10 cellular contexts compared by ENCODE assay signal in the genomic region with DNA sequence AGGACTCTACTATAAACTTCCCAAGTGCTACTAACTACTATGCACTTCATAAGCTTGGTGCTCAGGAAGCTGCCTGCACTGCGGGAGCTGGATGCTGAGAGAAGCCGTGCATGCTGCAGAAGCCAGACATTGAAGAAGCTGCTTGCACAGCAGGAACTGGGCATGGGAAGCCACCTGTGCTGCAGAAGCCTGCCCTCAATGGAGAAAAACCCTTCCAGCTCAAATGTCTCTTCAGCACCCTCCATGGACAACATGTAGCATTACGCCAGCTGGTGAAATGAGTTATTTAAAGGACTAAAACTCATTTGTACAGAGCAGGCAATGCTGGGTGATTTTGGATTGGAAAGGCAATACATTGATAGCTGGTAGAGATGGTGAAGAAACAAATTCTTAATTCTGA.
A peak's percentile ranks its signal among the peaks of the same experiment; 100 is the strongest.
DNase-seq lines count a peak whose midpoint lies in the region; ATAC-seq and TF ChIP-seq lines count a peak whose summit lies in the region.
"Had no signal": no experiment of that assay in that cellular context is flagged by ENCODE, and none has a peak within 500 bp of the region (broad histone marks: within the 10 kb centered on the region; RNA-seq: fewer than 3 reads in every experiment).

No MANE protein-coding gene starts in this region.

- H3K27ac Mint-ChIP-seq in activated CD4-positive, alpha-beta memory T cell treated with anti-CD3 and anti-CD28 coated beads for 36 hours = no peak overlapping the region
- H3K27ac Mint-ChIP-seq: activated CD4-positive, alpha-beta T cell treated with anti-CD3 and anti-CD28 coated beads, Interleukin-2, amount 10 ng/mL, durations not matched to agents 7 days and 5 days had no signal

- TF ChIP-seq CTCF in C4-2B (conservative IDR thresholded peaks at IDR 0.05) = peak; percentile 18; the same call in 1 of the 2 replicates
- peak; percentile 30 for TF ChIP-seq CTCF in epithelial cell of proximal tubule (conservative IDR thresholded peaks at IDR 0.05; ENCODE audit: low read depth, low read length)

- H3K9me3 Mint-ChIP-seq in activated CD4-positive, alpha-beta memory T cell treated with anti-CD3 and anti-CD28 coated beads for 36 hours = no peaks in the 10 kb centered on the region
- H3K9me3 Mint-ChIP-seq: activated CD4-positive, alpha-beta T cell treated with anti-CD3 and anti-CD28 coated beads, Interleukin-2, amount 10 ng/mL, durations not matched to agents 7 days and 5 days had no signal

- H3K36me3 Mint-ChIP-seq in activated CD4-positive, alpha-beta memory T cell treated with anti-CD3 and anti-CD28 coated beads for 36 hours = no peaks in the 10 kb centered on the region

- peak; percentile 60 for ATAC-seq in GM21360 (IDR thresholded peaks at IDR 0.05; ENCODE audit: unreplicated experiment)
- ATAC-seq in HG03457 (IDR thresholded peaks at IDR 0.05; ENCODE audit: unreplicated experiment) = no peak
- ATAC-seq in HG03039 (IDR thresholded peaks at IDR 0.05; ENCODE audit: unreplicated experiment) = no peak

- H3K27ac ChIP-seq in C4-2B = no peak overlapping the region
- H3K27ac ChIP-seq: right lobe of liver had no signal

- no peak overlapping the region for H3K4me3 Mint-ChIP-seq in activated CD4-positive, alpha-beta memory T cell treated with anti-CD3 and anti-CD28 coated beads for 36 hours
- H3K4me3 Mint-ChIP-seq: activated CD4-positive, alpha-beta T cell treated with anti-CD3 and anti-CD28 coated beads, Interleukin-2, amount 10 ng/mL, durations not matched to agents 7 days and 5 days had no signal

- no peak overlapping the region for H3K4me3 ChIP-seq in epithelial cell of proximal tubule (ENCODE audit: low read depth, low read length)
- H3K4me3 ChIP-seq: right lobe of liver had no signal

- peaks cover 1% of the 10 kb centered on the region for H3K27me3 Mint-ChIP-seq in activated CD4-positive, alpha-beta memory T cell treated with anti-CD3 and anti-CD28 coated beads for 36 hours

- CTCF ChIA-PET in activated CD4-positive, alpha-beta memory T cell treated with anti-CD3 and anti-CD28 coated beads for 36 hours (lab: Charles Lee) = no interaction called here

- POLR2A ChIA-PET in activated CD4-positive, alpha-beta memory T cell treated with anti-CD3 and anti-CD28 coated beads for 36 hours (lab: Charles Lee) = interaction anchor here (0.6 to 0.7 kb wide), 2 partner anchors 107 to 1402 kb away, joined by 3 read pairs; no protein-coding TSS in a partner anchor

- no peaks in the 10 kb centered on the region for H3K4me1 Mint-ChIP-seq in activated CD4-positive, alpha-beta memory T cell treated with anti-CD3 and anti-CD28 coated beads for 36 hours (ENCODE audit: low read depth)
- H3K4me1 Mint-ChIP-seq: activated CD4-positive, alpha-beta T cell treated with anti-CD3 and anti-CD28 coated beads, Interleukin-2, amount 10 ng/mL, durations not matched to agents 7 days and 5 days had no signal

- DNase-seq in NCI-H2196 (lab: John Stamatoyannopoulos, UW; ENCODE audit: unreplicated experiment) (peak; percentile 63), epithelial cell of proximal tubule (ENCODE audit: low read depth) (no peak), cerebellum (ENCODE audit: low spot score) (no peak)
- DNase-seq in activated CD4-positive, alpha-beta memory T cell treated with anti-CD3 and anti-CD28 coated beads for 36 hours = no peak
- DNase-seq: activated CD4-positive, alpha-beta T cell treated with anti-CD3 and anti-CD28 coated beads, Interleukin-2, amount 10 ng/mL, durations not matched to agents 7 days and 5 days; right lobe of liver had no signal

- intact Hi-C loops in activated CD4-positive, alpha-beta memory T cell treated with anti-CD3 and anti-CD28 coated beads for 36 hours (cut with micrococcal nuclease) = no loop called here
